ENCODE assay signal across 29 cellular contexts in the genomic region with DNA sequence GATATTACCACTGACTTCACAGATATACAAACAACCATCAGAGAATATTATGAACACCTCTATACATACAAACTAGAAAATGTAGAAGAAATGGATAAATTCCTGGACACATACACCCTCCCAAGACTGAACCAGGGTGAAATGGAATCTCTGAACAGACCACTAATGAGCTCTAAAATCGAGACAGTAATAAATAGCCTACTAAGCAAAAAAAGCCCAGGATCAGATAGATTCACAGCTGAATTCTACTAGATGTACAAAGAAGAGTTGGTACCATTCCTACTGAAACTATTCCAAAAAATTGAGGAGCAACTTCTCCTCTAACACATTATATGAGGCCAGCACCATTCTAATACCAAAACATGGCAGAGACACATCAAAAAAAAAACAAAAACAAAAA.
"Had no signal": no experiment of that assay in that cellular context is flagged by ENCODE, and none has a peak within 500 bp of the region (broad histone marks: within the 10 kb centered on the region; RNA-seq: fewer than 3 reads in every experiment).

No MANE protein-coding gene starts in this region.

- H3K4me3 Mint-ChIP-seq: dendritic cell treated with granulocyte-macrophage colony-stimulating factor and Interleukin-4, amounts not matched to agents 40 ng/mL and 50 ng/mL, for 4 days; effector memory CD8-positive, alpha-beta T cell; endodermal cell had no signal

- H3K27me3 ChIP-seq: colonic mucosa, dorsolateral prefrontal cortex, esophagus muscularis mucosa, esophagus squamous epithelium, foreskin keratinocyte, gastrocnemius medialis, gastroesophageal sphincter, heart left ventricle, heart right ventricle had no signal

- DNase-seq: colonic mucosa; cortex of kidney; dermis blood vessel endothelial cell; dorsolateral prefrontal cortex; effector CD4-positive, alpha-beta T cell; effector CD8-positive, alpha-beta T cell; effector memory CD4-positive, alpha-beta T cell; effector memory CD8-positive, alpha-beta T cell; endodermal cell; erythroblast; esophagus squamous epithelium; foreskin fibroblast; foreskin keratinocyte; foreskin melanocyte; gastrocnemius medialis; glutamatergic neuron; head of caudate nucleus; heart left ventricle; heart right ventricle had no signal

- ATAC-seq: effector memory CD8-positive, alpha-beta T cell; esophagus mucosa; foreskin keratinocyte; gastrocnemius medialis; gastroesophageal sphincter; heart left ventricle; heart right ventricle had no signal

- FAIRE-seq: colon, endometrium, endothelial cell of umbilical vein, frontal cortex had no signal

- H3K9me3 ChIP-seq: colonic mucosa, esophagus muscularis mucosa, esophagus squamous epithelium, gastrocnemius medialis had no signal

- H3K27ac ChIP-seq: colonic mucosa, coronary artery, dorsolateral prefrontal cortex, epithelial cell of prostate, esophagus muscularis mucosa, esophagus squamous epithelium, foreskin keratinocyte, gastrocnemius medialis, gastroesophageal sphincter, heart left ventricle, heart right ventricle had no signal

- H3K27ac Mint-ChIP-seq: dendritic cell treated with granulocyte-macrophage colony-stimulating factor and Interleukin-4, amounts not matched to agents 40 ng/mL and 50 ng/mL, for 4 days; effector memory CD8-positive, alpha-beta T cell; endodermal cell had no signal

- H3K36me3 ChIP-seq: colonic mucosa, esophagus muscularis mucosa, esophagus squamous epithelium, gastrocnemius medialis, gastroesophageal sphincter, heart left ventricle, heart right ventricle had no signal

- H3K4me1 Mint-ChIP-seq: endodermal cell had no signal

- H3K9me3 Mint-ChIP-seq: endodermal cell had no signal

- H3K4me1 ChIP-seq: colonic mucosa, esophagus muscularis mucosa, esophagus squamous epithelium, foreskin keratinocyte, gastrocnemius medialis, gastroesophageal sphincter, heart left ventricle, heart right ventricle had no signal

- H3K27me3 Mint-ChIP-seq: dendritic cell treated with granulocyte-macrophage colony-stimulating factor and Interleukin-4, amounts not matched to agents 40 ng/mL and 50 ng/mL, for 4 days; effector memory CD8-positive, alpha-beta T cell had no signal

- H3K4me3 ChIP-seq: colonic mucosa, coronary artery, dorsolateral prefrontal cortex, esophagus muscularis mucosa, esophagus squamous epithelium, gastrocnemius medialis, gastroesophageal sphincter, heart left ventricle, heart right ventricle had no signal
